18 cellular contexts compared by ENCODE assay signal in the genomic region with DNA sequence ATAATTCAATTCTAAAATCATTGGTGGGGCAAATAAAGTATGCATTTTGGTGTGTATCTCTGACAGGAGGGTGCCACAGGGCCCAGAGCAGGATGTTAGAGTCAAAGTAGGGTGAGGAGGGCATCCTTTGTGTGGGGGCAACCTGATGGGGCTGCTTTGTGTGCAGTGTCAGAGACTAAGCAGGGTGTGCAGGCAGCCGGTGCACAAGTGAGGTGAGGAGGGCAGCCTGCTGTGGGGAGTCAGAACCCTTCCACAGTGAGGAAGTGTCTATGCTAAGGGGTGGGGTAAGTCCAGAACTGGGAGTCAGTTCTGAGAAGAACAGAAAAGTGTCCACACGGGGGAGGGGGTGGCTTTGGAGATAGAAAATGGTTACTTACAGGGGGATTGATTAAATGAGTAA.
"Had no signal": no experiment of that assay in that cellular context is flagged by ENCODE, and none has a peak within 500 bp of the region (broad histone marks: within the 10 kb centered on the region; RNA-seq: fewer than 3 reads in every experiment).

No MANE protein-coding gene starts in this region.

- H3K4me3 Mint-ChIP-seq: IgD-negative memory B cell had no signal

- H3K9me3 ChIP-seq: SJSA1 had no signal

- DNase-seq: Kasumi-1, MM.1S, NCI-H1092 treated with DMSO at 0.1 percent for 48 hours, NCI-H1436, NCI-H1694, NCI-H1930, NCI-H2081, NCI-H2107, NCI-H2227 treated with DMSO at 0.1 percent for 48 hours, NCI-H524 treated with DMSO at 0.1 percent for 48 hours, NCI-H69, NCI-H774, Right ventricle myocardium superior, RPMI8226, SIG-M5 had no signal

- ATAC-seq: K562 had no signal

- H3K27me3 Mint-ChIP-seq: IgD-negative memory B cell had no signal
